9 cellular contexts compared by ENCODE assay signal in genomic region chr18:11752116-11752911, GRCh38.
DNase-seq lines count a peak whose midpoint lies in the region; ATAC-seq, FAIRE-seq and TF ChIP-seq lines count a peak whose summit lies in the region.
"Had no signal": no experiment of that assay in that cellular context is flagged by ENCODE, and none has a peak within 500 bp of the region (broad histone marks: within the 10 kb centered on the region; RNA-seq: fewer than 3 reads in every experiment).

No MANE protein-coding gene starts in this region.

- peaks cover 1% of the 10 kb centered on the region for H3K36me3 Mint-ChIP-seq in activated CD8-positive, alpha-beta memory T cell treated with anti-CD3 and anti-CD28 coated beads, Interleukin-2, amount 10 ng/mL, durations not matched to agents 7 days and 5 days
- no peaks in the 10 kb centered on the region for H3K36me3 Mint-ChIP-seq in activated naive CD8-positive, alpha-beta T cell treated with anti-CD3 and anti-CD28 coated beads, Interleukin-2, amount 50 U/mL, for 24 hours (ENCODE audit: low read depth)

- WGBS in stomach, 5 donors = 1 to 4% (median 3%) methylated on average over 57 to 64 of the region's 64 CpGs

- CTCF ChIA-PET in activated CD8-positive, alpha-beta memory T cell treated with anti-CD3 and anti-CD28 coated beads, Interleukin-2, amount 10 ng/mL, durations not matched to agents 7 days and 5 days (lab: Charles Lee) = no interaction called here

- no peak for FAIRE-seq in kidney (lab: Jason Lieb, UNC)

- peaks cover 71% of the 10 kb centered on the region for H3K27me3 Mint-ChIP-seq in activated CD8-positive, alpha-beta memory T cell treated with anti-CD3 and anti-CD28 coated beads, Interleukin-2, amount 10 ng/mL, durations not matched to agents 7 days and 5 days
- H3K27me3 Mint-ChIP-seq in activated naive CD8-positive, alpha-beta T cell treated with anti-CD3 and anti-CD28 coated beads, Interleukin-2, amount 50 U/mL, for 24 hours = peaks cover 59% of the 10 kb centered on the region

- peaks cover 12 to 21% (median 16%) of the 10 kb centered on the region in 4 donors for H3K4me1 ChIP-seq in stomach
- peaks cover 0 to 10% of the 10 kb centered on the region in 2 donors for H3K4me1 ChIP-seq in kidney (ENCODE audit: control insufficient read depth in 1 of 2, insufficient read depth in 1 of 2, low read depth in 1 of 2, low read length in 2 of 2)

- H3K27ac ChIP-seq in stomach = peak overlapping the region in 1 of 5 donors; percentile 25
- H3K27ac ChIP-seq in kidney (ENCODE audit: low read depth in 2 of 2, low read length in 2 of 2) = no peak overlapping the region

- peak overlapping the region; percentile 14 to 48 (median 38) for H3K4me3 ChIP-seq in stomach
- H3K4me3 ChIP-seq in kidney (ENCODE audit: low read length in 2 of 2) = peak overlapping the region in 1 of 2 donors; percentile 32

- H3K27me3 ChIP-seq in stomach = peaks cover 0 to 61% (median 28%) of the 10 kb centered on the region in 3 donors

- no peak overlapping the region for H3K9ac ChIP-seq in kidney (ENCODE audit: low read length in 2 of 2)

- peak; percentile 49 for DNase-seq in activated CD8-positive, alpha-beta memory T cell treated with anti-CD3 and anti-CD28 coated beads, Interleukin-2, amount 10 ng/mL, durations not matched to agents 7 days and 5 days
- no peak for DNase-seq in activated CD8-positive, alpha-beta memory T cell treated with anti-CD3 and anti-CD28 coated beads, Interleukin-2, amount 50 U/mL, for 48 hours
- DNase-seq in activated naive CD8-positive, alpha-beta T cell treated with anti-CD3 and anti-CD28 coated beads, Interleukin-2, amount 50 U/mL, for 24 hours = no peak
- DNase-seq in iris pigment epithelial cell (ENCODE audit: low read depth) (peak; percentile 32), stomach (no peak), kidney (no peak), RPMI8226 (no peak)
- DNase-seq: DND-41 had no signal

- H3K36me3 ChIP-seq in stomach (no peaks in the 10 kb centered on the region), kidney (ENCODE audit: control insufficient read depth in 1 of 2, insufficient read depth in 2 of 2, low read length in 2 of 2) (no peaks in the 10 kb centered on the region)

- no peak for TF ChIP-seq EP300 in stomach (IDR thresholded peaks at IDR 0.05)

- TF ChIP-seq POLR2A in stomach (IDR thresholded peaks at IDR 0.05) = no peak

- TF ChIP-seq CTCF in stomach (IDR thresholded peaks at IDR 0.05) (no peak), kidney (IDR thresholded peaks at IDR 0.05; ENCODE audit: borderline replicate concordance, extremely low read depth, insufficient read depth) (no peak)

- H3K9me3 Mint-ChIP-seq in activated CD8-positive, alpha-beta memory T cell treated with anti-CD3 and anti-CD28 coated beads, Interleukin-2, amount 10 ng/mL, durations not matched to agents 7 days and 5 days (ENCODE audit: low read depth) = no peaks in the 10 kb centered on the region
- no peaks in the 10 kb centered on the region for H3K9me3 Mint-ChIP-seq in activated naive CD8-positive, alpha-beta T cell treated with anti-CD3 and anti-CD28 coated beads, Interleukin-2, amount 50 U/mL, for 24 hours

- peaks cover 15% of the 10 kb centered on the region for H3K4me1 Mint-ChIP-seq in activated CD8-positive, alpha-beta memory T cell treated with anti-CD3 and anti-CD28 coated beads, Interleukin-2, amount 10 ng/mL, durations not matched to agents 7 days and 5 days
- H3K4me1 Mint-ChIP-seq in activated naive CD8-positive, alpha-beta T cell treated with anti-CD3 and anti-CD28 coated beads, Interleukin-2, amount 50 U/mL, for 24 hours = peaks cover 9% of the 10 kb centered on the region

- intact Hi-C loops in stomach (cut with DNase I; ENCODE audit: low total_unique reads) = no loop called here
- intact Hi-C loops in kidney (cut with DNase I) = no loop called here

- peak; percentile 64 for ATAC-seq in activated CD8-positive, alpha-beta memory T cell treated with anti-CD3 and anti-CD28 coated beads, Interleukin-2, amount 10 ng/mL, durations not matched to agents 7 days and 5 days
- ATAC-seq in activated naive CD8-positive, alpha-beta T cell treated with anti-CD3 and anti-CD28 coated beads, Interleukin-2, amount 50 U/mL, for 24 hours = peak; percentile 66
- ATAC-seq in HG03135 (IDR thresholded peaks at IDR 0.05; ENCODE audit: unreplicated experiment) = no peak

- H3K4me3 Mint-ChIP-seq in activated CD8-positive, alpha-beta memory T cell treated with anti-CD3 and anti-CD28 coated beads, Interleukin-2, amount 10 ng/mL, durations not matched to agents 7 days and 5 days = peak overlapping the region; percentile 57
- peak overlapping the region; percentile 64 for H3K4me3 Mint-ChIP-seq in activated naive CD8-positive, alpha-beta T cell treated with anti-CD3 and anti-CD28 coated beads, Interleukin-2, amount 50 U/mL, for 24 hours

- H3K27ac Mint-ChIP-seq in activated CD8-positive, alpha-beta memory T cell treated with anti-CD3 and anti-CD28 coated beads, Interleukin-2, amount 10 ng/mL, durations not matched to agents 7 days and 5 days = no peak overlapping the region
- H3K27ac Mint-ChIP-seq in activated naive CD8-positive, alpha-beta T cell treated with anti-CD3 and anti-CD28 coated beads, Interleukin-2, amount 50 U/mL, for 24 hours = no peak overlapping the region

- H3K9me3 ChIP-seq in stomach (no peaks in the 10 kb centered on the region), kidney (ENCODE audit: control insufficient read depth in 1 of 2, low read length in 2 of 2) (no peaks in the 10 kb centered on the region)

Comparison
In these comparisons a context has a peak if more than half of its experiments do, and no peak if none do; other contexts are left out.
1. DNase-seq: peak in activated CD8-positive, alpha-beta memory T cell treated with anti-CD3 and anti-CD28 coated beads, Interleukin-2, amount 10 ng/mL, durations not matched to agents 7 days and 5 days (single experiment) and iris pigment epithelial cell (single experiment); none in activated CD8-positive, alpha-beta memory T cell treated with anti-CD3 and anti-CD28 coated beads, Interleukin-2, amount 50 U/mL, for 48 hours (single experiment), activated naive CD8-positive, alpha-beta T cell treated with anti-CD3 and anti-CD28 coated beads, Interleukin-2, amount 50 U/mL, for 24 hours (single experiment), stomach (single experiment), kidney (single experiment) and RPMI8226 (single experiment).